ENCODE assay signal across 8 cellular contexts in the genomic region with DNA sequence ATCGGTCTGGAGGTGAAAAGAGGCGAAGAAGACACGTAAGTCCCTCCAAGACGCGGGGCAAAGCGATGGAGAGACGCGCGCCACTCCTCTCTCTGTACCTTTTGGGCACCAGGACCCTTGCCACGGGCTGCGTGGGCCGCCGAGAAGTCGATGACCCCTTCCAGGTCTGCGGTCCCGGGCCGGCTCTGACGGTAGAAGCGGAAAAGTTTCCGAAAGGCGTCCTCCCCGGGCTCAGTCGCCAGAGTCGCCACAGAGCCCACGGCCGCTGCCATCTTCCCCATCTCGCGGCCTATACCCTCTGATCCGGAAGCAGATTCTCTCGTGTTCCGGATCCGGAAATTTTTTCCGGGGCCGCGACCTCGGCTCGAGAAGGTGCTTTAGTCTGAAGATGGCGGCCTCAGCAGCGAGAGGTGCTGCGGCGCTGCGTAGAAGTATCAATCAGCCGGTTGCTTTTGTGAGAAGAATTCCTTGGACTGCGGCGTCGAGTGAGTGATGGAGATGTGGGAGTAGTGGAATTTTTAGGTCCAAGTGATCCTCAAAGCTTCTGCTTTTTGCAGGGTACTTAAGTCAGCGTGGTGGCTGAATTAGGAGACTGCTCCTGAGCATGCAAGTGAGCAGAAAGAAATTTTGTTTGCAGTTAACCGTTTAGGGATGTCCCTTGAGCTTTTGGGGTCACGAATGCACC. TPM values are rescaled to one million over a fixed set of nuclear protein-coding genes. Genes with fewer than 3 reads are reported as not detected.
DNase-seq lines count a peak whose midpoint lies in the region; ATAC-seq and TF ChIP-seq lines count a peak whose summit lies in the region.

A gene with protein sequence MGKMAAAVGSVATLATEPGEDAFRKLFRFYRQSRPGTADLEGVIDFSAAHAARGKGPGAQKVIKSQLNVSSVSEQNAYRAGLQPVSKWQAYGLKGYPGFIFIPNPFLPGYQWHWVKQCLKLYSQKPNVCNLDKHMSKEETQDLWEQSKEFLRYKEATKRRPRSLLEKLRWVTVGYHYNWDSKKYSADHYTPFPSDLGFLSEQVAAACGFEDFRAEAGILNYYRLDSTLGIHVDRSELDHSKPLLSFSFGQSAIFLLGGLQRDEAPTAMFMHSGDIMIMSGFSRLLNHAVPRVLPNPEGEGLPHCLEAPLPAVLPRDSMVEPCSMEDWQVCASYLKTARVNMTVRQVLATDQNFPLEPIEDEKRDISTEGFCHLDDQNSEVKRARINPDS (minus strand): TSS at position 300 of the 685 bp plus-strand sequence. CDS start 19 bp downstream, at position 281.
A gene (plus strand): TSS at position 380 of the 685 bp plus-strand sequence. CDS start 9 bp downstream, at position 389.

- peaks cover 46% of the 10 kb centered on the region for H3K4me1 Mint-ChIP-seq in CD8-positive, alpha-beta T cell (ENCODE audit: low read depth)
- H3K4me1 Mint-ChIP-seq in activated CD8-positive, alpha-beta T cell treated with anti-CD3 and anti-CD28 coated beads for 36 hours (ENCODE audit: low read depth), result peaks cover 37% of the 10 kb centered on the region

- H3K36me3 Mint-ChIP-seq in CD8-positive, alpha-beta T cell, result peaks cover 58% of the 10 kb centered on the region
- peaks cover 37% of the 10 kb centered on the region for H3K36me3 Mint-ChIP-seq in activated CD8-positive, alpha-beta T cell treated with anti-CD3 and anti-CD28 coated beads for 36 hours (ENCODE audit: low read depth)

- CTCF ChIA-PET in CD8-positive, alpha-beta T cell (lab: Charles Lee), result interaction anchor here (1.0 kb wide), 1 partner anchor 12 kb away, joined by 3 read pairs; no protein-coding TSS in a partner anchor
- CTCF ChIA-PET in activated CD8-positive, alpha-beta T cell treated with anti-CD3 and anti-CD28 coated beads for 36 hours (lab: Charles Lee), result interaction anchor here (0.7 kb wide), 1 partner anchor 84 kb away, joined by 3 read pairs; no protein-coding TSS in a partner anchor

- H3K27me3 Mint-ChIP-seq in CD8-positive, alpha-beta T cell (ENCODE audit: low read depth), result no peaks in the 10 kb centered on the region
- H3K27me3 Mint-ChIP-seq in activated CD8-positive, alpha-beta T cell treated with anti-CD3 and anti-CD28 coated beads for 36 hours, result no peaks in the 10 kb centered on the region

- H3K27me3 ChIP-seq in CD8-positive, alpha-beta T cell (ENCODE audit: insufficient read depth, low read length), result no peaks in the 10 kb centered on the region
- no peaks in the 10 kb centered on the region for H3K27me3 ChIP-seq in lung (ENCODE audit: control insufficient read depth, insufficient read depth)

- H3K4me3 Mint-ChIP-seq in CD8-positive, alpha-beta T cell, result peak within 1 kb of the TSS; percentile 96
- peak within 1 kb of the TSS; percentile 84 for H3K4me3 Mint-ChIP-seq in activated CD8-positive, alpha-beta T cell treated with anti-CD3 and anti-CD28 coated beads for 36 hours

- POLR2A ChIA-PET in CD8-positive, alpha-beta T cell (lab: Charles Lee), result interaction anchor here (0.5 to 1.4 kb wide), 7 partner anchors 11 to 249 kb away, joined by 3 to 8 read pairs (median 3); a partner anchor contains a TSS
- POLR2A ChIA-PET in activated CD8-positive, alpha-beta T cell treated with anti-CD3 and anti-CD28 coated beads for 36 hours (lab: Charles Lee), result interaction anchor here (0.6 to 2.2 kb wide), 11 partner anchors 11 to 249 kb away, joined by 3 to 9 read pairs (median 4); no protein-coding TSS in a partner anchor

- H3K36me3 ChIP-seq in CD8-positive, alpha-beta T cell (ENCODE audit: insufficient read depth, low read length), result peaks cover 14% of the 10 kb centered on the region
- peaks cover 14 to 15% of the 10 kb centered on the region in 2 donors for H3K36me3 ChIP-seq in lung (ENCODE audit: control insufficient read depth in 2 of 2, insufficient read depth in 2 of 2, low read length in 2 of 2)

- WGBS in lung, 2 donors, result 0% methylated on average over 49 of the region's 49 CpGs

- peaks cover 29% of the 10 kb centered on the region for H3K4me1 ChIP-seq in CD8-positive, alpha-beta T cell (ENCODE audit: insufficient read depth, low read length)
- H3K4me1 ChIP-seq in lung (ENCODE audit: control insufficient read depth in 2 of 2, insufficient read depth in 2 of 2, low read length in 2 of 2), result peaks cover 2 to 8% of the 10 kb centered on the region in 2 donors

- no peaks in the 10 kb centered on the region for H3K9me3 ChIP-seq in CD8-positive, alpha-beta T cell (ENCODE audit: low read length)
- H3K9me3 ChIP-seq in lung (ENCODE audit: control insufficient read depth in 2 of 2, insufficient read depth in 1 of 2, low read length in 1 of 2), result no peaks in the 10 kb centered on the region

- H3K4me3 ChIP-seq in CD8-positive, alpha-beta T cell (ENCODE audit: low read depth, low read length), result peak within 1 kb of the TSS; percentile 91
- H3K4me3 ChIP-seq in lung, result peak within 1 kb of the TSS; percentile 95

- peak; percentile 97 for ATAC-seq in CD8-positive, alpha-beta T cell
- ATAC-seq in GM19455 (IDR thresholded peaks at IDR 0.05; ENCODE audit: unreplicated experiment) (peak; percentile 97), lung (ENCODE audit: insufficient read depth, low FRiP score) (peak; percentile 98)
- ATAC-seq in activated CD8-positive, alpha-beta T cell treated with anti-CD3 and anti-CD28 coated beads for 36 hours, result peak; percentile 99

- no peak for TF ChIP-seq CTCF in CD8-positive, alpha-beta T cell (IDR thresholded peaks at IDR 0.05)
- TF ChIP-seq CTCF in activated CD8-positive, alpha-beta T cell treated with anti-CD3 and anti-CD28 coated beads for 36 hours (IDR thresholded peaks at IDR 0.05), result peak; percentile 5
- TF ChIP-seq CTCF in lung (IDR thresholded peaks at IDR 0.05; ENCODE audit: control extremely low read depth, extremely low read depth), result no peak

- H3K27ac Mint-ChIP-seq in CD8-positive, alpha-beta T cell, result peak within 1 kb of the TSS; percentile 91
- H3K27ac Mint-ChIP-seq in activated CD8-positive, alpha-beta T cell treated with anti-CD3 and anti-CD28 coated beads for 36 hours, result peak within 1 kb of the TSS; percentile 91

- intact Hi-C loops in CD8-positive, alpha-beta T cell (cut with DNase I, micrococcal nuclease), result loop anchor here (1.0 to 5.0 kb wide), 15 partner anchors 53 to 611 kb away; a partner anchor contains a TSS
- intact Hi-C loops in activated CD8-positive, alpha-beta T cell treated with anti-CD3 and anti-CD28 coated beads for 36 hours (cut with micrococcal nuclease), result loop anchor here (5.0 kb wide), 1 partner anchor 251 kb away; a partner anchor contains a TSS

- peak; percentile 73 to 89 (median 85) for DNase-seq in CD8-positive, alpha-beta T cell
- DNase-seq in HK-2 (ENCODE audit: unreplicated experiment) (peak; percentile 79), NCI-H82 treated with DMSO at 0.1 percent for 48 hours (lab: John Stamatoyannopoulos, UW; ENCODE audit: unreplicated experiment) (peak; percentile 41), lung (ENCODE audit: low spot score) (peak; percentile 92)
- peak; percentile 91 for DNase-seq in activated CD8-positive, alpha-beta T cell treated with anti-CD3 and anti-CD28 coated beads for 36 hours
- peak; percentile 81 for DNase-seq in effector CD8-positive, alpha-beta T cell (lab: John Stamatoyannopoulos, UW)
- peak; percentile 64 to 73 (median 71) for DNase-seq in stimulated activated CD4-positive, alpha-beta T cell treated with anti-CD3 and anti-CD28 coated beads, TNF-alpha, amount 100 ng/mL, for 4 hours (ENCODE audit: low read depth in 3 of 3)

- H3K9me3 Mint-ChIP-seq in CD8-positive, alpha-beta T cell, result no peaks in the 10 kb centered on the region
- no peaks in the 10 kb centered on the region for H3K9me3 Mint-ChIP-seq in activated CD8-positive, alpha-beta T cell treated with anti-CD3 and anti-CD28 coated beads for 36 hours

- peak within 1 kb of the TSS; percentile 75 for H3K27ac ChIP-seq in CD8-positive, alpha-beta T cell (ENCODE audit: low read depth, low read length)
- peak within 1 kb of the TSS; percentile 30 to 66 for H3K27ac ChIP-seq in lung (ENCODE audit: low read depth in 1 of 2, low read length in 1 of 2)

RNA-seq across cellular contexts. Expression of the first gene that starts in this region (rescaled TPM):
- total RNA-seq in CD8-positive, alpha-beta T cell, result 10 to 100 TPM; 10.7 to 11.9 TPM
- total RNA-seq in activated CD8-positive, alpha-beta T cell treated with anti-CD3 and anti-CD28 coated beads for 36 hours, result 10 to 100 TPM; 16.3 to 18.0 TPM
- total RNA-seq in lung, result 10 to 100 TPM; 10.0 to 11.7 TPM
- 1 to 10 TPM; 6.2 to 6.8 TPM for polyA plus RNA-seq in lung

RNA-seq across cellular contexts. Expression of the second gene that starts in this region (rescaled TPM):
- total RNA-seq in CD8-positive, alpha-beta T cell, result 10 to 100 TPM; 58.2 TPM
- 100 to 1,000 TPM; 141 to 148 TPM for total RNA-seq in activated CD8-positive, alpha-beta T cell treated with anti-CD3 and anti-CD28 coated beads for 36 hours
- 10 to 100 TPM; 41.6 to 86.8 TPM for total RNA-seq in lung
- 100 to 1,000 TPM; 227 to 423 TPM for polyA plus RNA-seq in lung

Comparison
In these comparisons a context has a peak if more than half of its experiments do, and no peak if none do; other contexts are left out.
1. Peak in every context shown above with its lines: DNase-seq, ATAC-seq, H3K4me3 ChIP-seq and H3K27ac ChIP-seq.
2. DNase-seq: peak in every context shown above with its lines; median percentile 92 in lung; 91 in activated CD8-positive, alpha-beta T cell treated with anti-CD3 and anti-CD28 coated beads for 36 hours; 85 in CD8-positive, alpha-beta T cell; 81 in effector CD8-positive, alpha-beta T cell; 79 in HK-2; 71 in stimulated activated CD4-positive, alpha-beta T cell treated with anti-CD3 and anti-CD28 coated beads, TNF-alpha, amount 100 ng/mL, for 4 hours; 41 in NCI-H82 treated with DMSO at 0.1 percent for 48 hours.